Comparison of ENCODE assay signal across 23 cellular contexts in genomic region chr18:47343291-47343690, GRCh38.
A peak's percentile ranks its signal among the peaks of the same experiment; 100 is the strongest.
DNase-seq lines count a peak whose midpoint lies in the region; TF ChIP-seq lines count a peak whose summit lies in the region.
"Had no signal": no experiment of that assay in that cellular context is flagged by ENCODE, and none has a peak within 500 bp of the region (broad histone marks: within the 10 kb centered on the region; RNA-seq: fewer than 3 reads in every experiment).

No MANE protein-coding gene starts in this region.

- H3F3A ChIP-seq in GM23248 (ENCODE audit: insufficient read depth): no peaks in the 10 kb centered on the region

- H3K36me3 ChIP-seq in A673 (ENCODE audit: insufficient read depth, low read length, poor library complexity, severe bottlenecking): no peaks in the 10 kb centered on the region
- no peaks in the 10 kb centered on the region for H3K36me3 ChIP-seq in GM23248 (ENCODE audit: low read depth)
- H3K36me3 ChIP-seq in SJSA1: no peaks in the 10 kb centered on the region
- H3K36me3 ChIP-seq: BLaER1 had no signal

- POLR2A ChIA-PET in A673 (lab: Charles Lee; ENCODE audit: low non-redundant PET): no interaction called here

- H3K36me3 Mint-ChIP-seq in activated naive CD4-positive, alpha-beta T cell treated with anti-CD3 and anti-CD28 coated beads for 36 hours (ENCODE audit: low read depth): no peaks in the 10 kb centered on the region

- no peaks in the 10 kb centered on the region for H3K9me2 ChIP-seq in GM23248 (ENCODE audit: insufficient read depth)
- H3K9me2 ChIP-seq: SK-N-SH had no signal

- H3K27me3 ChIP-seq in A673 (replicated peaks; ENCODE audit: insufficient read depth, low read depth, low read length, poor library complexity): peaks cover 21% of the 10 kb centered on the region
- no peaks in the 10 kb centered on the region for H3K27me3 ChIP-seq in GM23248 (replicated peaks; ENCODE audit: insufficient read depth)
- H3K27me3 ChIP-seq in SJSA1 (replicated peaks): no peaks in the 10 kb centered on the region
- H3K27me3 ChIP-seq: BLaER1 had no signal

- peaks cover 2% of the 10 kb centered on the region for H3K9me3 Mint-ChIP-seq in activated naive CD4-positive, alpha-beta T cell treated with anti-CD3 and anti-CD28 coated beads for 36 hours
- H3K9me3 Mint-ChIP-seq: CD4-positive, alpha-beta T cell; GM23338 had no signal

- no peak overlapping the region for H3K27ac Mint-ChIP-seq in activated naive CD4-positive, alpha-beta T cell treated with anti-CD3 and anti-CD28 coated beads for 36 hours
- H3K27ac Mint-ChIP-seq: CD4-positive, alpha-beta T cell; GM23338 had no signal

- H3K4me1 ChIP-seq in A673 (ENCODE audit: insufficient read depth, low read length, poor library complexity, severe bottlenecking): no peaks in the 10 kb centered on the region
- H3K4me1 ChIP-seq in GM23248 (ENCODE audit: insufficient read depth): no peaks in the 10 kb centered on the region
- peaks cover 24% of the 10 kb centered on the region for H3K4me1 ChIP-seq in SJSA1 (replicated peaks)
- H3K4me1 ChIP-seq: BLaER1 had no signal

- peaks cover 7% of the 10 kb centered on the region for H3K27me3 Mint-ChIP-seq in activated naive CD4-positive, alpha-beta T cell treated with anti-CD3 and anti-CD28 coated beads for 36 hours (ENCODE audit: low read depth)

- no peak overlapping the region for H3K4me3 ChIP-seq in A673 (ENCODE audit: low read depth, low read length, poor library complexity, severe bottlenecking)
- no peak overlapping the region for H3K4me3 ChIP-seq in GM23248
- no peak overlapping the region for H3K4me3 ChIP-seq in SJSA1
- no peak overlapping the region for H3K4me3 ChIP-seq in foreskin fibroblast (ENCODE audit: low read depth in 1 of 2, low read length in 2 of 2)
- H3K4me3 ChIP-seq: BLaER1, GM23338 had no signal

- no peaks in the 10 kb centered on the region for H4K20me1 ChIP-seq in GM23248 (ENCODE audit: insufficient read depth)
- H4K20me1 ChIP-seq: BLaER1 had no signal

- H3K9ac ChIP-seq in GM23248: no peak overlapping the region
- H3K9ac ChIP-seq: BLaER1, SK-N-SH had no signal

- DNase-seq in A673 (ENCODE audit: low spot score) (peak; percentile 13), GM23248 (peak; percentile 15), SJSA1 (ENCODE audit: low read depth in 1 of 2, low spot score in 2 of 2) (peak in 1 of 2 experiments; percentile 36), foreskin fibroblast (peak; percentile 5 to 19), NCI-H2196 (lab: John Stamatoyannopoulos, UW; ENCODE audit: unreplicated experiment) (no peak), HuH-7 (ENCODE audit: low spot score) (no peak)
- DNase-seq in stimulated activated CD4-positive, alpha-beta T cell treated with anti-CD3 and anti-CD28 coated beads, Interleukin-15, amount 100 ng/mL, for 24 hours: no peak
- no peak for DNase-seq in activated naive CD4-positive, alpha-beta T cell treated with anti-CD3 and anti-CD28 coated beads for 36 hours
- DNase-seq: CD4-positive, alpha-beta T cell; COR-L47; DMS79; IMR-90; MV-4-11; NCI-H1694 treated with DMSO at 0.1 percent for 48 hours; NCI-H2081 treated with DMSO at 0.1 percent for 48 hours; NCI-H510A treated with DMSO at 0.1 percent for 48 hours; NCI-H774; NK-92 treated with Interleukin-12 subunit alpha and Interleukin-12 subunit beta, amount 100 ng/mL, for 24 hours; SHP77 treated with DMSO at 0.1 percent for 48 hours; SK-N-SH had no signal

- H3K27ac ChIP-seq in A673 (ENCODE audit: low read depth, low read length, poor library complexity, severe bottlenecking) (no peak overlapping the region), GM23248 (no peak overlapping the region), SJSA1 (peak overlapping the region; percentile 74)
- H3K27ac ChIP-seq: BLaER1, RWPE1 had no signal

- intact Hi-C loops in A673 (cut with micrococcal nuclease; ENCODE audit: unreplicated experiment): no loop called here
- intact Hi-C loops in activated naive CD4-positive, alpha-beta T cell treated with anti-CD3 and anti-CD28 coated beads for 36 hours (cut with micrococcal nuclease): no loop called here

- 3 to 5% methylated on average over 4 of the region's 4 CpGs for WGBS in GM23248 (ENCODE audit: low coverage in 1 of 2, low lambda C conversion rate in 2 of 2, missing lambda C conversion rate in 2 of 2), 2 experiments

- CTCF ChIA-PET in A673 (lab: Charles Lee): no interaction called here
- CTCF ChIA-PET in activated naive CD4-positive, alpha-beta T cell treated with anti-CD3 and anti-CD28 coated beads for 36 hours (lab: Charles Lee): no interaction called here

- in situ Hi-C loops in GM23248 (cut with MboI): no loop called here

- no peak overlapping the region for H2AFZ ChIP-seq in GM23248
- H2AFZ ChIP-seq: GM23338 had no signal

- H3K4me2 ChIP-seq in GM23248 (ENCODE audit: unreplicated experiment): no peak overlapping the region
- H3K4me2 ChIP-seq: BLaER1, GM23338, SK-N-SH had no signal

- no peaks in the 10 kb centered on the region for H3K79me2 ChIP-seq in GM23248 (ENCODE audit: insufficient read depth)

- no peaks in the 10 kb centered on the region for H3K4me1 Mint-ChIP-seq in activated naive CD4-positive, alpha-beta T cell treated with anti-CD3 and anti-CD28 coated beads for 36 hours (ENCODE audit: low read depth)
- H3K4me1 Mint-ChIP-seq: GM23338 had no signal

- TF ChIP-seq CTCF in A673 (conservative IDR thresholded peaks at IDR 0.05; ENCODE audit: low read depth, low read length) (no peak), foreskin fibroblast (IDR thresholded peaks at IDR 0.05; ENCODE audit: low read depth, low read length) (no peak)

- BruUV-seq in A673 (replicated peaks; lab: Mats Ljungman, UMichigan): no TSS peak

- no peak overlapping the region for H3K4me3 Mint-ChIP-seq in activated naive CD4-positive, alpha-beta T cell treated with anti-CD3 and anti-CD28 coated beads for 36 hours
- H3K4me3 Mint-ChIP-seq: CD4-positive, alpha-beta T cell; GM23338 had no signal

- H3K9me3 ChIP-seq in A673 (ENCODE audit: low read depth, low read length, poor library complexity, severe bottlenecking) (no peaks in the 10 kb centered on the region), GM23248 (ENCODE audit: low read depth) (no peaks in the 10 kb centered on the region), SJSA1 (replicated peaks) (no peaks in the 10 kb centered on the region)
- H3K9me3 ChIP-seq: BLaER1, SK-N-SH had no signal

Comparison
In these comparisons a context has a peak if more than half of its experiments do, and no peak if none do; other contexts are left out.
1. DNase-seq: peak in A673 (single experiment), GM23248 (single experiment) and foreskin fibroblast (2 of 2); none in stimulated activated CD4-positive, alpha-beta T cell treated with anti-CD3 and anti-CD28 coated beads, Interleukin-15, amount 100 ng/mL, for 24 hours (single experiment), NCI-H2196 (single experiment), activated naive CD4-positive, alpha-beta T cell treated with anti-CD3 and anti-CD28 coated beads for 36 hours (single experiment) and HuH-7 (single experiment).